In the genomic region with DNA sequence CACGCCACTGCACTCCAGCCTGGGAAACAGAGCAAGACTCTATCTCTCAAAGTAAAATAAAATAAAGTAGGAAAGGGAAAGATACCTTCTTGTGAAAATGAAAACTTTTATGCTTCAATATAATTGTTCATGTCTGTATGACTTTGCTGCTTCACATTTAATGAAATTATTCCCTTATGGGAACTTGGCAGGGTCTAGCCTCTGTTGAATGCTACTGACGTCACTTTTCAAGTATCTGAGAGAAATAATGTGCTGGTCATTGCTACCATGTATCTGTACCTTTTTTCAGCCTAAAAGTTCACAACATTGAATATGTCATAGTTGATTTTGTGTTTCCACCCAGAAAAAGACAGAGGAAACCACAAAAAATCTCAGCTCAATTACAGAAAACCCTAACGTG, we compare ENCODE assay signal across 1 cellular context.
TF ChIP-seq lines count a peak whose summit lies in the region.

No MANE protein-coding gene starts in this region.

TF ChIP-seq in IMR-90, 13 proteins besides CTCF, POLR2A, EP300 and RAD21 (continued from another document):
- TF ChIP-seq, protein P1, sequence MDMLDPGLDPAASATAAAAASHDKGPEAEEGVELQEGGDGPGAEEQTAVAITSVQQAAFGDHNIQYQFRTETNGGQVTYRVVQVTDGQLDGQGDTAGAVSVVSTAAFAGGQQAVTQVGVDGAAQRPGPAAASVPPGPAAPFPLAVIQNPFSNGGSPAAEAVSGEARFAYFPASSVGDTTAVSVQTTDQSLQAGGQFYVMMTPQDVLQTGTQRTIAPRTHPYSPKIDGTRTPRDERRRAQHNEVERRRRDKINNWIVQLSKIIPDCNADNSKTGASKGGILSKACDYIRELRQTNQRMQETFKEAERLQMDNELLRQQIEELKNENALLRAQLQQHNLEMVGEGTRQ (IDR thresholded peaks at IDR 0.05; ENCODE audit: low read depth, low read length): no peak
- no peak for TF ChIP-seq RFX5 (IDR thresholded peaks at IDR 0.05; ENCODE audit: low read depth, low read length)
- TF ChIP-seq MAZ (IDR thresholded peaks at IDR 0.05; ENCODE audit: borderline replicate concordance, low read depth, low read length): no peak
- no peak for TF ChIP-seq SMC3 (IDR thresholded peaks at IDR 0.05; ENCODE audit: low read depth, low read length)
- TF ChIP-seq MAFK (IDR thresholded peaks at IDR 0.05; ENCODE audit: low read depth, low read length): no peak
- TF ChIP-seq FOS (IDR thresholded peaks at IDR 0.05; ENCODE audit: low read depth, low read length): no peak
- TF ChIP-seq RCOR1 (IDR thresholded peaks at IDR 0.05; ENCODE audit: insufficient replicate concordance, low read length): no peak
- TF ChIP-seq MXI1 (IDR thresholded peaks at IDR 0.05; ENCODE audit: borderline replicate concordance, low read depth, low read length): no peak
TF ChIP-seq in IMR-90: peak in this region for 0.
